1 cellular context compared by ENCODE assay signal in the genomic region with DNA sequence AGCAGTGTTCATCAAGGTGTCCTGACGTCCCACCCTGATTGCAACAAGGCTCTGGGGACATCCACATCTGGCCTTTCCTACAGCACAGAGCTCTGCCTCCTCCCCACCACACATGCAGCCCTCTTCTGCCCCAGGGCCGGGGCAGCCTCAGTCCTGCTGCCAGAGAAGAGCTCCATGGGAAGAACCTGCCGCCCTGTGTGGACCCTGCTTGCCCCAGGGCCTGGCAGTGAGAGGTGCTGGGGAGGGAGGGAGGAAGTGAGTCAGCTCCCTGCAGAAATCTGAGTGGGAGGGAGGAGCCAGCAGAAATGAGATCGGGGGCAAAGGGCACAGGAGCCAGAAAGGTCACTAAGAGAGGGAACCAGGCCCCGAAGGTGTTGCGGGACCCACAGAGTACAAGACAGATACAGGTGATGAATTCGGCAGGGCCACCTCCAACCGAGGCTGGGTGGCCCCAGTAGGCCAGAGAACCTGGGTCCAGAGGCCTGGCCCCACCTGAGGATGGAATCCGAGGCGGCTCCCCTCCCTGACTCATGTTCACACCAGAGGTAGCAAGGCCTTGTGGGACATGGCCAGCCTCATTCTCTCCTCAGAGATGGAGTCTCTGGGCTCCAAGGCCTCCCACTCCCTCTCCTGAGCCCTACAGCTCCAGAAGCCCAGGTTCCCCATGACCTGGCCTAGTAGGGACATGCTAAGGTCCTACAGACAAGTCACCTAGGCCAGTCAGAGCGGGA.
A peak's percentile ranks its signal among the peaks of the same experiment; 100 is the strongest.
TF ChIP-seq lines count a peak whose summit lies in the region.

No MANE protein-coding gene starts in this region.

TF ChIP-seq in SK-N-SH, 30 proteins besides CTCF, POLR2A, EP300 and RAD21 (continued from another document):
- TF ChIP-seq RXRA (IDR thresholded peaks at IDR 0.05; ENCODE audit: borderline replicate concordance, low read depth) (peak; percentile 49; the same call in 1 of the 2 replicates), CHD2 (IDR thresholded peaks at IDR 0.05; ENCODE audit: low read length, partially characterized antibody) (no peak)
TF ChIP-seq in SK-N-SH: peak in this region for 6.
